Comparison of ENCODE assay signal across 14 cellular contexts in the genomic region with DNA sequence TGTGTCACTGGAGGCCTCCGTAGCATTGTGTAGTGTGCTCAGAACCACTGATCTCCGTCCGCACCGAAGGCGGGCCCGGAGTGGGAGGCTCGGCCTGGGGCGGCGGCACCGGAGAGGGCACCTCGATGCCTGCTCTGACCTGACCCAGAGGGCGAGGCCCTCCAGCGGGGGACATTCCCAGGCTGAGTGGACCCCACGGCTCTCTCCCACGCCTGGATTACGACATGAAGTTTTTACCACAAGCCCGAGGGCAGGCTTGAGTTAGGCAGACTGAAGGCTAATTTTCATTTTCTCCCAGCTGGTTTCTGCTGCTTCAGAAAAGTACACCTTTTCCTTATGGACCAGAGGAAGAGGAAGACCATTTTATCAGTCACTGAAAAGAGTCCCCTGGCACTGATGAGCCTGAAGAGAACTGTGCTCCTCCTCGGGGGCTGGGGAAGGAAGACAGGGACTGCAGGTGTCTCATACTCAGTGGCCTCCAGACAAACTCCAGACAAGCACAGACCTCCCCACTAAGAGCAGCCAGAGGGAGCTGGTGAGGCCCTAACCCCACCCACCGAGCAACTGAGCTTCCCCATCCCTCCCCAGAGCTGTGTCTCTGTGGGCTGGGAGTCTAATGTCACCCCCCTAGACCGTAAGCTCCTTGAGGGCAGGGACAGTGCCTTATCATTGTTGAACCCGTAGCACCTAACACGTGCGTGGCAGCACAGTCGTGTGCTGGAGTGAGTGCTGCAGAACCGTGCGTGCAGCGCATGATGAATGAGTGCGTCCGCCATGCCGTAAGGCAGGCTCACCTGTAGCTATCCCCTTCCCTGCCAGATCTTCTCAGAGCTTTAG.
DNase-seq lines count a peak whose midpoint lies in the region; ATAC-seq, FAIRE-seq and TF ChIP-seq lines count a peak whose summit lies in the region.
"Had no signal": no experiment of that assay in that cellular context is flagged by ENCODE, and none has a peak within 500 bp of the region (broad histone marks: within the 10 kb centered on the region; RNA-seq: fewer than 3 reads in every experiment).

No MANE protein-coding gene starts in this region.

- H3K4me1 ChIP-seq in MM.1S (ENCODE audit: low read length) (no peaks in the 10 kb centered on the region), mesendoderm (ENCODE audit: control insufficient read depth, low read depth, low read length) (no peaks in the 10 kb centered on the region)

- peaks cover under 1% of the 10 kb centered on the region for H3K4me1 Mint-ChIP-seq in activated T-cell treated with anti-CD3 and anti-CD28 coated beads, Interleukin-2, amount 50 U/mL, for 24 hours (ENCODE audit: low read depth)

- H2BK5ac ChIP-seq in mesendoderm (ENCODE audit: low read length): no peak overlapping the region

- TF ChIP-seq CTCF in MM.1S (IDR thresholded peaks at IDR 0.05; ENCODE audit: low read length): 0 out of 2 replicates have a peak, but pooled peaks have one; percentile 5
- TF ChIP-seq CTCF in bronchial epithelial cell (IDR thresholded peaks at IDR 0.05; ENCODE audit: insufficient read depth, low read length, severe bottlenecking): peak; percentile 11

- H3K4ac ChIP-seq in mesendoderm (ENCODE audit: low read depth, low read length): no peak overlapping the region

- H3K56ac ChIP-seq in mesendoderm (ENCODE audit: low read length): no peak overlapping the region

- peak overlapping the region; percentile 44 for H3K27ac Mint-ChIP-seq in activated T-cell treated with anti-CD3 and anti-CD28 coated beads, Interleukin-2, amount 50 U/mL, for 24 hours
- H3K27ac Mint-ChIP-seq: T-helper 17 cell had no signal

- H3K18ac ChIP-seq in mesendoderm (ENCODE audit: low read length): no peak overlapping the region

- WGBS in mesendoderm (ENCODE audit: extremely low coverage, insufficient coverage, low lambda C conversion rate): no CpG with 5 or more reads among the region's 30 CpGs

- no peaks in the 10 kb centered on the region for H3K9me3 Mint-ChIP-seq in activated T-cell treated with anti-CD3 and anti-CD28 coated beads, Interleukin-2, amount 50 U/mL, for 24 hours

- DNase-seq in activated T-cell treated with anti-CD3 and anti-CD28 coated beads, Interleukin-2, amount 50 U/mL, for 24 hours: no peak
- no peak for DNase-seq in activated T-cell treated with anti-CD3 and anti-CD28 coated beads, Interleukin-2, amount 50 U/mL, for 1 hour
- DNase-seq in MM.1S (no peak), bronchial epithelial cell (ENCODE audit: low read depth) (no peak), mesendoderm (peak; percentile 43), A172 (ENCODE audit: low spot score) (no peak), hippocampal formation (lab: John Stamatoyannopoulos, UW) (no peak)
- DNase-seq: heart right ventricle, KG1, nucleus accumbens, T-helper 17 cell had no signal

- no peak overlapping the region for H2BK120ac ChIP-seq in mesendoderm (ENCODE audit: low read depth, low read length)

- H3K79me1 ChIP-seq in mesendoderm (ENCODE audit: low read length): no peaks in the 10 kb centered on the region

- no peaks in the 10 kb centered on the region for H3K9me3 ChIP-seq in MM.1S (replicated peaks; ENCODE audit: insufficient read depth, low read length)
- H3K9me3 ChIP-seq: vagina had no signal

- H3K4me2 ChIP-seq in MM.1S (ENCODE audit: low read depth, low read length) (no peak overlapping the region), mesendoderm (ENCODE audit: low read length) (no peak overlapping the region)

- H3K23ac ChIP-seq in mesendoderm (ENCODE audit: low read length): no peak overlapping the region

- no peak overlapping the region for H2AFZ ChIP-seq in MM.1S (ENCODE audit: low read length)

- no peak overlapping the region for H2BK15ac ChIP-seq in mesendoderm (replicated peaks; ENCODE audit: low read depth)

- no peaks in the 10 kb centered on the region for H3K27me3 Mint-ChIP-seq in activated T-cell treated with anti-CD3 and anti-CD28 coated beads, Interleukin-2, amount 50 U/mL, for 24 hours
- H3K27me3 Mint-ChIP-seq: T-helper 17 cell had no signal

- H3K4me3 Mint-ChIP-seq in activated T-cell treated with anti-CD3 and anti-CD28 coated beads, Interleukin-2, amount 50 U/mL, for 24 hours: no peak overlapping the region
- H3K4me3 Mint-ChIP-seq: T-helper 17 cell had no signal

- no peak overlapping the region for H3K9ac ChIP-seq in MM.1S (ENCODE audit: low read length)
- H3K9ac ChIP-seq in mesendoderm (ENCODE audit: low read length): no peak overlapping the region

- no peak overlapping the region for H4K5ac ChIP-seq in mesendoderm (ENCODE audit: low read length)

- H2AK5ac ChIP-seq in mesendoderm (ENCODE audit: low read length): no peak overlapping the region

- H3F3A ChIP-seq in MM.1S (ENCODE audit: insufficient read depth, low read length): no peaks in the 10 kb centered on the region

- H3K4me3 ChIP-seq in MM.1S (ENCODE audit: low read length) (no peak overlapping the region), bronchial epithelial cell (ENCODE audit: low read depth, low read length) (no peak overlapping the region), mesendoderm (ENCODE audit: low read length) (no peak overlapping the region)
- H3K4me3 ChIP-seq: heart right ventricle, vagina had no signal

- H3K27ac ChIP-seq in MM.1S (ENCODE audit: low read length): no peak overlapping the region
- H3K27ac ChIP-seq in mesendoderm (ENCODE audit: low read depth, low read length): no peak overlapping the region
- H3K27ac ChIP-seq: heart right ventricle, vagina had no signal

- H3K36me3 ChIP-seq in MM.1S (replicated peaks; ENCODE audit: insufficient read depth, low read length) (no peaks in the 10 kb centered on the region), bronchial epithelial cell (ENCODE audit: control insufficient read depth, insufficient read depth, low read length) (peaks cover 14% of the 10 kb centered on the region), mesendoderm (ENCODE audit: control insufficient read depth, insufficient read depth, low read length) (no peaks in the 10 kb centered on the region)

- H3K79me2 ChIP-seq in MM.1S (ENCODE audit: low read length) (no peaks in the 10 kb centered on the region), mesendoderm (ENCODE audit: control insufficient read depth, insufficient read depth, low read length) (no peaks in the 10 kb centered on the region)

- H3K27me3 ChIP-seq in MM.1S (replicated peaks; ENCODE audit: insufficient read depth, low read length) (no peaks in the 10 kb centered on the region), bronchial epithelial cell (ENCODE audit: control insufficient read depth, insufficient read depth, low read length) (no peaks in the 10 kb centered on the region), mesendoderm (ENCODE audit: insufficient read depth, low read length, poor library complexity) (no peaks in the 10 kb centered on the region)
- H3K27me3 ChIP-seq: heart right ventricle, vagina had no signal

- H4K20me1 ChIP-seq in MM.1S (ENCODE audit: insufficient read depth, low read length): no peaks in the 10 kb centered on the region

- no peak overlapping the region for H4K8ac ChIP-seq in mesendoderm (ENCODE audit: low read depth, low read length)

- FAIRE-seq in bronchial epithelial cell (lab: Jason Lieb, UNC): no peak

- peaks cover 56% of the 10 kb centered on the region for H3K36me3 Mint-ChIP-seq in activated T-cell treated with anti-CD3 and anti-CD28 coated beads, Interleukin-2, amount 50 U/mL, for 24 hours (ENCODE audit: low read depth)

- H3K9me2 ChIP-seq in MM.1S (replicated peaks; ENCODE audit: insufficient read depth, low read length): no peaks in the 10 kb centered on the region

- no peak for ATAC-seq in HG03457 (IDR thresholded peaks at IDR 0.05; ENCODE audit: unreplicated experiment)
- ATAC-seq: Panc1, T-helper 17 cell had no signal
